27 cellular contexts compared by ENCODE assay signal in genomic region chr22:30596199-30596598, GRCh38. TPM values are rescaled to one million over a fixed set of nuclear protein-coding genes. Genes with fewer than 3 reads are reported as not detected.
DNase-seq lines count a peak whose midpoint lies in the region; ATAC-seq, FAIRE-seq and TF ChIP-seq lines count a peak whose summit lies in the region.
"Had no signal": no experiment of that assay in that cellular context is flagged by ENCODE, and none has a peak within 500 bp of the region (broad histone marks: within the 10 kb centered on the region; RNA-seq: fewer than 3 reads in every experiment).

No MANE protein-coding gene starts in this region.

- no peak overlapping the region for H3K9ac ChIP-seq in HepG2 (ENCODE audit: insufficient read depth, low read depth, low read length)
- H3K9ac ChIP-seq: BLaER1 had no signal

- H3K4me3 ChIP-seq in HepG2 (replicated peaks in 1 of 3; ENCODE audit: insufficient read depth in 1 of 3, low read depth in 2 of 3, low read length in 3 of 3) (no peak overlapping the region), right lobe of liver (no peak overlapping the region)
- H3K4me3 ChIP-seq: A549, BLaER1, GM12878 had no signal

- no peak overlapping the region for H3K27ac ChIP-seq in HepG2 (ENCODE audit: extremely low read length, insufficient read depth, low read length)
- no peak overlapping the region for H3K27ac ChIP-seq in right lobe of liver
- H3K27ac ChIP-seq: 22Rv1, A549, BLaER1 had no signal

- H3K79me2 ChIP-seq in HepG2 (ENCODE audit: insufficient read depth, low read length) = peaks cover 5% of the 10 kb centered on the region

- TF ChIP-seq EP300 in HepG2 (IDR thresholded peaks at IDR 0.05; ENCODE audit: low read depth in 2 of 2, low read length in 2 of 2) = no peak
- no peak for TF ChIP-seq EP300 in HepG2 (CRISPR knock-in tag; IDR thresholded peaks at IDR 0.05; ENCODE audit: borderline replicate concordance)

- 20% methylated on average over 2 of the region's 2 CpGs for WGBS in HepG2 (ENCODE audit: low lambda C conversion rate)
- 33% methylated on average over 2 of the region's 2 CpGs for WGBS in right lobe of liver (ENCODE audit: insufficient coverage, low coverage, low lambda C conversion rate, missing lambda C conversion rate)

- TF ChIP-seq POLR2A in HepG2 (IDR thresholded peaks at IDR 0.05; ENCODE audit: insufficient read depth in 1 of 2, low read depth in 2 of 2, low read length in 2 of 2) (no peak), right lobe of liver (IDR thresholded peaks at IDR 0.05) (no peak)

- no TSS peak for BruUV-seq in HepG2 (replicated peaks; lab: Mats Ljungman, UMichigan)

- TF ChIP-seq CTCF in HepG2 (CRISPR knock-in tag; IDR thresholded peaks at IDR 0.05) (no peak), right lobe of liver (IDR thresholded peaks at IDR 0.05) (no peak), chondrocyte (IDR thresholded peaks at IDR 0.05) (no peak)

- DNase-seq in HepG2 (ENCODE audit: low spot score) = no peak
- DNase-seq in right lobe of liver = no peak
- no peak for DNase-seq in chondrocyte (ENCODE audit: low spot score)
- DNase-seq in activated CD8-positive, alpha-beta memory T cell treated with anti-CD3 and anti-CD28 coated beads, Interleukin-2, amount 50 U/mL, for 4 hours = no peak
- no peak for DNase-seq in iPS-NIHi11 (ENCODE audit: low spot score)
- DNase-seq: BE2C; C1 segment of cervical spinal cord; CD4-positive, alpha-beta memory T cell; CD4-positive, CD25-positive, alpha-beta regulatory T cell; CD8-positive, alpha-beta memory T cell; COR-L47; DMS 273 treated with DMSO at 0.1 percent for 48 hours; DMS153; DMS53; DMS79; DND-41; EL; GDM1 had no signal

- TF ChIP-seq RAD21 in HepG2 (CRISPR knock-in tag; IDR thresholded peaks at IDR 0.05) = no peak

- H3K27me3 ChIP-seq in HepG2 (ENCODE audit: control insufficient read depth in 1 of 2, insufficient read depth in 2 of 2, low read length in 2 of 2) (peaks cover 1 to 9% of the 10 kb centered on the region in 2 experiments; a peak in 2 of 5 replicates), right lobe of liver (no peaks in the 10 kb centered on the region)
- H3K27me3 ChIP-seq: BLaER1 had no signal

- H3K4me1 ChIP-seq in HepG2 (ENCODE audit: insufficient read depth, low read length) (peaks cover 11% of the 10 kb centered on the region), right lobe of liver (peaks cover 0 to 4% (median 0%) of the 10 kb centered on the region in 4 donors)
- H3K4me1 ChIP-seq: A549, BE2C had no signal

- no peaks in the 10 kb centered on the region for H4K20me1 ChIP-seq in HepG2 (ENCODE audit: insufficient read depth, low read length)
- H4K20me1 ChIP-seq: BLaER1 had no signal

- no peak overlapping the region for H2AFZ ChIP-seq in HepG2 (ENCODE audit: low read length)

- no peaks in the 10 kb centered on the region for H3K36me3 Mint-ChIP-seq in chondrocyte (ENCODE audit: low read depth)
- H3K36me3 Mint-ChIP-seq: CD14-positive monocyte; CD4-positive, alpha-beta memory T cell; CD4-positive, CD25-positive, alpha-beta regulatory T cell; CD8-positive, alpha-beta memory T cell had no signal

- no peak overlapping the region for H3K4me3 Mint-ChIP-seq in chondrocyte (ENCODE audit: unreplicated experiment)
- H3K4me3 Mint-ChIP-seq: CD14-positive monocyte; CD4-positive, alpha-beta memory T cell; CD4-positive, CD25-positive, alpha-beta regulatory T cell; CD8-positive, alpha-beta memory T cell had no signal

- H3K36me3 ChIP-seq in HepG2 (replicated peaks in 1 of 2; ENCODE audit: control insufficient read depth in 1 of 2, insufficient read depth in 2 of 2, low read length in 2 of 2) (no peaks in the 10 kb centered on the region), right lobe of liver (no peaks in the 10 kb centered on the region)
- H3K36me3 ChIP-seq: BE2C, BLaER1 had no signal

- no peaks in the 10 kb centered on the region for H3K9me3 Mint-ChIP-seq in chondrocyte (ENCODE audit: low read depth)
- H3K9me3 Mint-ChIP-seq: CD4-positive, alpha-beta memory T cell; CD8-positive, alpha-beta memory T cell had no signal

- H3K9me3 ChIP-seq in HepG2 (ENCODE audit: low read length) = no peaks in the 10 kb centered on the region
- no peaks in the 10 kb centered on the region for H3K9me3 ChIP-seq in right lobe of liver
- H3K9me3 ChIP-seq: A549, BE2C, BLaER1 had no signal

- peaks cover 3% of the 10 kb centered on the region for H3K27me3 Mint-ChIP-seq in chondrocyte (ENCODE audit: low read depth)

- FAIRE-seq in HepG2 (lab: Jason Lieb, UNC) = no peak
- FAIRE-seq: A549, GM12878, GM12892, GM18507 had no signal

- H3K4me1 Mint-ChIP-seq in chondrocyte (ENCODE audit: low read depth) = no peaks in the 10 kb centered on the region
- H3K4me1 Mint-ChIP-seq: CD4-positive, CD25-positive, alpha-beta regulatory T cell; CD8-positive, alpha-beta memory T cell had no signal

- intact Hi-C loops in HepG2 (cut with micrococcal nuclease; ENCODE audit: unreplicated experiment) = no loop called here
- intact Hi-C loops in right lobe of liver (cut with DNase I) = no loop called here

- POLR2A ChIA-PET in HepG2 (lab: Yijun Ruan, JAX) = no interaction called here

- no peak overlapping the region for H3K4me2 ChIP-seq in HepG2 (ENCODE audit: low read depth, low read length)
- H3K4me2 ChIP-seq: A549, BLaER1 had no signal

- CTCF ChIA-PET in HepG2 (lab: Yijun Ruan, JAX; ENCODE audit: low intra/inter-chr PET ratio, low total read pairs) = no interaction called here

- ATAC-seq in HepG2 (no peak), right lobe of liver (no peak)
- ATAC-seq: A549, GM12878 had no signal

- in situ Hi-C loops in HepG2 (cut with HindIII; ENCODE audit: extremely low pct_ligation_motif_present, low pct_unique_long_range_greater_than_20kb) = no loop called here

- H3K27ac Mint-ChIP-seq in chondrocyte (ENCODE audit: unreplicated experiment) = peak overlapping the region; percentile 49
- H3K27ac Mint-ChIP-seq: CD14-positive monocyte; CD4-positive, alpha-beta memory T cell; CD4-positive, CD25-positive, alpha-beta regulatory T cell; CD8-positive, alpha-beta memory T cell had no signal

RNA-seq across cellular contexts. Expression of gene PES1, which starts 4.5 kb away (rescaled TPM):
- total RNA-seq in HepG2 (2016; rRNA removed; fragmentation: Illumina TruSeq; extraction: Trizol) (94.7 and 111 TPM in 2 replicates), right lobe of liver (10 to 100 TPM; 21.9 to 35.7 (median 31.4) TPM), chondrocyte (53.6 to 61.7 TPM (median 56.4 TPM) in 3 replicates)
- total RNA-seq in HepG2 (2016; cell fraction: cytosol; rRNA removed; fragmentation: Illumina TruSeq; extraction: Trizol; ENCODE audit: low read depth) = 23.4 and 23.7 TPM in 2 replicates
- 106 and 120 TPM in 2 replicates for total RNA-seq in HepG2 (2016; cell fraction: insoluble cytoplasmic fraction; rRNA removed; fragmentation: Illumina TruSeq; extraction: Trizol)
- 37.9 and 40.4 TPM in 2 replicates for total RNA-seq in HepG2 (2016; cell fraction: membrane; rRNA removed; fragmentation: Illumina TruSeq; extraction: Trizol)
- total RNA-seq in HepG2 (2016; cell fraction: nucleus; rRNA removed; fragmentation: Illumina TruSeq; extraction: Trizol) = 46.0 and 52.0 TPM in 2 replicates
- 65.1 and 70.0 TPM in 2 replicates for polyA plus RNA-seq in HepG2 (2011; rRNA removed)
- 60.6 and 70.4 TPM in 2 replicates for polyA plus RNA-seq in HepG2 (2011; cell fraction: cytosol; rRNA removed)
- polyA plus RNA-seq in HepG2 (2011; cell fraction: nucleus; rRNA removed) = 79.4 and 94.0 TPM in 2 replicates
- polyA plus RNA-seq in HepG2 (2012) = 40.1 and 42.9 TPM in 2 replicates
- 14.6 and 17.1 TPM in 2 replicates for polyA plus RNA-seq in HepG2 (2016; cell fraction: cytosol; fragmentation: Illumina TruSeq; extraction: Trizol; ENCODE audit: low read depth)
- 110 and 112 TPM in 2 replicates for polyA plus RNA-seq in HepG2 (2016; cell fraction: insoluble cytoplasmic fraction; fragmentation: Illumina TruSeq; extraction: Trizol; ENCODE audit: low read depth)
- polyA plus RNA-seq in HepG2 (2016; cell fraction: membrane; fragmentation: Illumina TruSeq; extraction: Trizol; ENCODE audit: low read depth) = 26.4 and 29.2 TPM in 2 replicates
- polyA plus RNA-seq in HepG2 (2016; cell fraction: nucleus; fragmentation: Illumina TruSeq; extraction: Trizol; ENCODE audit: insufficient read depth, low read depth) = 76.3 and 79.7 TPM in 2 replicates
- polyA minus RNA-seq in HepG2 (2011; rRNA and poly(A)+ RNA removed; ENCODE audit: low replicate concordance) = 210 and 241 TPM in 2 replicates
- 36.6 and 46.5 TPM in 2 replicates for polyA minus RNA-seq in HepG2 (2011; cell fraction: cytosol; rRNA and poly(A)+ RNA removed)
- polyA minus RNA-seq in HepG2 (2011; cell fraction: nucleus; rRNA and poly(A)+ RNA removed) = 50.9 and 67.1 TPM in 2 replicates

RNA-seq across cellular contexts. Expression of gene TCN2, which starts 10.8 kb away (rescaled TPM):
- total RNA-seq in HepG2 (2016; rRNA removed; fragmentation: Illumina TruSeq; extraction: Trizol) (0.31 TPM in 1 of 2 replicates, not detected in the other), right lobe of liver (10 to 100 TPM in 5 of 6 experiments, 1 to 10 TPM in 1; 8.9 to 14.6 (median 12.8) TPM), chondrocyte (10.4 to 14.9 TPM (median 11.5 TPM) in 3 replicates)
- total RNA-seq in HepG2 (2016; cell fraction: cytosol; rRNA removed; fragmentation: Illumina TruSeq; extraction: Trizol; ENCODE audit: low read depth) = 0.30 TPM in 1 of 2 replicates, not detected in the other
- total RNA-seq in HepG2 (2016; cell fraction: insoluble cytoplasmic fraction; rRNA removed; fragmentation: Illumina TruSeq; extraction: Trizol) = 0.15 and 0.45 TPM in 2 replicates
- 0.17 and 0.28 TPM in 2 replicates for total RNA-seq in HepG2 (2016; cell fraction: membrane; rRNA removed; fragmentation: Illumina TruSeq; extraction: Trizol)
- 0.34 and 0.43 TPM in 2 replicates for total RNA-seq in HepG2 (2016; cell fraction: nucleus; rRNA removed; fragmentation: Illumina TruSeq; extraction: Trizol)
- 0.29 and 0.67 TPM in 2 replicates for polyA plus RNA-seq in HepG2 (2011; rRNA removed)
- polyA plus RNA-seq in HepG2 (2011; cell fraction: cytosol; rRNA removed) = 0.37 and 0.55 TPM in 2 replicates
- polyA plus RNA-seq in HepG2 (2011; cell fraction: nucleus; rRNA removed) = 0.35 and 0.59 TPM in 2 replicates
- polyA plus RNA-seq in HepG2 (2012) = 0.40 and 0.61 TPM in 2 replicates
- polyA plus RNA-seq in HepG2 (2016; cell fraction: cytosol; fragmentation: Illumina TruSeq; extraction: Trizol; ENCODE audit: low read depth) = 0.06 and 0.10 TPM in 2 replicates
- 0.20 and 0.21 TPM in 2 replicates for polyA plus RNA-seq in HepG2 (2016; cell fraction: insoluble cytoplasmic fraction; fragmentation: Illumina TruSeq; extraction: Trizol; ENCODE audit: low read depth)
- 0.16 and 0.31 TPM in 2 replicates for polyA plus RNA-seq in HepG2 (2016; cell fraction: membrane; fragmentation: Illumina TruSeq; extraction: Trizol; ENCODE audit: low read depth)
- polyA plus RNA-seq in HepG2 (2016; cell fraction: nucleus; fragmentation: Illumina TruSeq; extraction: Trizol; ENCODE audit: insufficient read depth, low read depth) = 0.53 and 0.63 TPM in 2 replicates
- 0.30 and 0.87 TPM in 2 replicates for polyA minus RNA-seq in HepG2 (2011; rRNA and poly(A)+ RNA removed; ENCODE audit: low replicate concordance)
- polyA minus RNA-seq in HepG2 (2011; cell fraction: cytosol; rRNA and poly(A)+ RNA removed) = not detected in 2 replicates
- 0.12 TPM in 1 of 2 replicates, not detected in the other for polyA minus RNA-seq in HepG2 (2011; cell fraction: nucleus; rRNA and poly(A)+ RNA removed)

RNA-seq across cellular contexts. Expression of gene GAL3ST1, which starts 21.7 kb away (rescaled TPM):
- total RNA-seq in HepG2 (2016; rRNA removed; fragmentation: Illumina TruSeq; extraction: Trizol) (1.8 and 4.4 TPM in 2 replicates), right lobe of liver (1 to 10 TPM in 5 of 6 experiments, under 1 TPM in 1; 0.58 to 7.0 (median 3.3) TPM), chondrocyte (0.82 to 3.9 TPM (median 2.8 TPM) in 3 replicates)
- 7.9 and 9.7 TPM in 2 replicates for total RNA-seq in HepG2 (2016; cell fraction: cytosol; rRNA removed; fragmentation: Illumina TruSeq; extraction: Trizol; ENCODE audit: low read depth)
- total RNA-seq in HepG2 (2016; cell fraction: insoluble cytoplasmic fraction; rRNA removed; fragmentation: Illumina TruSeq; extraction: Trizol) = 2.1 and 5.3 TPM in 2 replicates
- 10.3 and 11.6 TPM in 2 replicates for total RNA-seq in HepG2 (2016; cell fraction: membrane; rRNA removed; fragmentation: Illumina TruSeq; extraction: Trizol)
- total RNA-seq in HepG2 (2016; cell fraction: nucleus; rRNA removed; fragmentation: Illumina TruSeq; extraction: Trizol) = 2.7 and 2.8 TPM in 2 replicates
- polyA plus RNA-seq in HepG2 (2011; rRNA removed) = 14.7 and 18.9 TPM in 2 replicates
- polyA plus RNA-seq in HepG2 (2011; cell fraction: cytosol; rRNA removed) = 14.3 and 23.4 TPM in 2 replicates
- polyA plus RNA-seq in HepG2 (2011; cell fraction: nucleus; rRNA removed) = 15.8 and 16.9 TPM in 2 replicates
- polyA plus RNA-seq in HepG2 (2012) = 7.5 and 10.2 TPM in 2 replicates
- polyA plus RNA-seq in HepG2 (2016; cell fraction: cytosol; fragmentation: Illumina TruSeq; extraction: Trizol; ENCODE audit: low read depth) = 16.5 and 18.6 TPM in 2 replicates
- polyA plus RNA-seq in HepG2 (2016; cell fraction: insoluble cytoplasmic fraction; fragmentation: Illumina TruSeq; extraction: Trizol; ENCODE audit: low read depth) = 4.1 and 5.6 TPM in 2 replicates
- polyA plus RNA-seq in HepG2 (2016; cell fraction: membrane; fragmentation: Illumina TruSeq; extraction: Trizol; ENCODE audit: low read depth) = 15.8 and 17.9 TPM in 2 replicates
- polyA plus RNA-seq in HepG2 (2016; cell fraction: nucleus; fragmentation: Illumina TruSeq; extraction: Trizol; ENCODE audit: insufficient read depth, low read depth) = 5.2 and 7.2 TPM in 2 replicates
- 17.8 TPM in 1 of 2 replicates, not detected in the other for polyA minus RNA-seq in HepG2 (2011; rRNA and poly(A)+ RNA removed; ENCODE audit: low replicate concordance)
- 7.8 and 8.0 TPM in 2 replicates for polyA minus RNA-seq in HepG2 (2011; cell fraction: cytosol; rRNA and poly(A)+ RNA removed)
- polyA minus RNA-seq in HepG2 (2011; cell fraction: nucleus; rRNA and poly(A)+ RNA removed) = 2.3 and 2.6 TPM in 2 replicates
- total RNA-seq: A172, G401, GM12878 had no signal
- polyA plus RNA-seq: CD14-positive monocyte, GM12878 had no signal

RNA-seq across cellular contexts. Expression of gene SLC35E4, which starts 39.4 kb away (rescaled TPM):
- total RNA-seq in HepG2 (2016; rRNA removed; fragmentation: Illumina TruSeq; extraction: Trizol) (0.15 TPM in 1 of 2 replicates, not detected in the other), right lobe of liver (1 to 10 TPM in 2 of 6 experiments, under 1 TPM in 4; 0.22 to 1.7 (median 0.48) TPM), chondrocyte (5.3 to 7.9 TPM (median 7.6 TPM) in 3 replicates)
- total RNA-seq in HepG2 (2016; cell fraction: cytosol; rRNA removed; fragmentation: Illumina TruSeq; extraction: Trizol; ENCODE audit: low read depth) = 0.09 TPM in 1 of 2 replicates, not detected in the other
- total RNA-seq in HepG2 (2016; cell fraction: insoluble cytoplasmic fraction; rRNA removed; fragmentation: Illumina TruSeq; extraction: Trizol) = 0.13 TPM in 1 of 2 replicates, not detected in the other
- 0.14 TPM in 1 of 2 replicates, not detected in the other for total RNA-seq in HepG2 (2016; cell fraction: membrane; rRNA removed; fragmentation: Illumina TruSeq; extraction: Trizol)
- 0.12 and 0.16 TPM in 2 replicates for total RNA-seq in HepG2 (2016; cell fraction: nucleus; rRNA removed; fragmentation: Illumina TruSeq; extraction: Trizol)
- polyA plus RNA-seq in HepG2 (2011; rRNA removed) = 0.07 and 0.13 TPM in 2 replicates
- polyA plus RNA-seq in HepG2 (2011; cell fraction: cytosol; rRNA removed) = 0.09 and 0.17 TPM in 2 replicates
- 0.10 TPM in 1 of 2 replicates, not detected in the other for polyA plus RNA-seq in HepG2 (2011; cell fraction: nucleus; rRNA removed)
- polyA plus RNA-seq in HepG2 (2012) = 0.07 and 0.08 TPM in 2 replicates
- not detected in 2 replicates for polyA plus RNA-seq in HepG2 (2016; cell fraction: cytosol; fragmentation: Illumina TruSeq; extraction: Trizol; ENCODE audit: low read depth)
- polyA plus RNA-seq in HepG2 (2016; cell fraction: insoluble cytoplasmic fraction; fragmentation: Illumina TruSeq; extraction: Trizol; ENCODE audit: low read depth) = 0.09 TPM in 1 of 2 replicates, not detected in the other
- 0.06 TPM in 1 of 2 replicates, not detected in the other for polyA plus RNA-seq in HepG2 (2016; cell fraction: membrane; fragmentation: Illumina TruSeq; extraction: Trizol; ENCODE audit: low read depth)
- 0.33 TPM in 1 of 2 replicates, not detected in the other for polyA plus RNA-seq in HepG2 (2016; cell fraction: nucleus; fragmentation: Illumina TruSeq; extraction: Trizol; ENCODE audit: insufficient read depth, low read depth)
- 0.12 and 3.3 TPM in 2 replicates for polyA minus RNA-seq in HepG2 (2011; rRNA and poly(A)+ RNA removed; ENCODE audit: low replicate concordance)
- polyA minus RNA-seq in HepG2 (2011; cell fraction: cytosol; rRNA and poly(A)+ RNA removed) = 0.18 TPM in 1 of 2 replicates, not detected in the other
- not detected in 2 replicates for polyA minus RNA-seq in HepG2 (2011; cell fraction: nucleus; rRNA and poly(A)+ RNA removed)

RNA-seq across cellular contexts. Expression of gene SEC14L6, which starts 49.7 kb away (rescaled TPM):
- total RNA-seq in HepG2 (2016; rRNA removed; fragmentation: Illumina TruSeq; extraction: Trizol) = 0.09 and 0.11 TPM in 2 replicates
- not detected in 2 replicates for total RNA-seq in HepG2 (2016; cell fraction: cytosol; rRNA removed; fragmentation: Illumina TruSeq; extraction: Trizol; ENCODE audit: low read depth)
- 0.04 and 0.09 TPM in 2 replicates for total RNA-seq in HepG2 (2016; cell fraction: insoluble cytoplasmic fraction; rRNA removed; fragmentation: Illumina TruSeq; extraction: Trizol)
- total RNA-seq in HepG2 (2016; cell fraction: membrane; rRNA removed; fragmentation: Illumina TruSeq; extraction: Trizol) = 0.17 and 0.19 TPM in 2 replicates
- total RNA-seq in HepG2 (2016; cell fraction: nucleus; rRNA removed; fragmentation: Illumina TruSeq; extraction: Trizol) = 0.16 and 0.34 TPM in 2 replicates
- polyA plus RNA-seq in HepG2 (2011; rRNA removed) = 9.3 and 13.7 TPM in 2 replicates
- 4.5 and 7.7 TPM in 2 replicates for polyA plus RNA-seq in HepG2 (2011; cell fraction: cytosol; rRNA removed)
- polyA plus RNA-seq in HepG2 (2011; cell fraction: nucleus; rRNA removed) = 19.8 and 19.9 TPM in 2 replicates
- polyA plus RNA-seq in HepG2 (2012) = 4.9 and 5.3 TPM in 2 replicates
- 0.11 TPM in 1 of 2 replicates, not detected in the other for polyA plus RNA-seq in HepG2 (2016; cell fraction: cytosol; fragmentation: Illumina TruSeq; extraction: Trizol; ENCODE audit: low read depth)
- 0.13 and 0.31 TPM in 2 replicates for polyA plus RNA-seq in HepG2 (2016; cell fraction: insoluble cytoplasmic fraction; fragmentation: Illumina TruSeq; extraction: Trizol; ENCODE audit: low read depth)
- 0.05 and 0.07 TPM in 2 replicates for polyA plus RNA-seq in HepG2 (2016; cell fraction: membrane; fragmentation: Illumina TruSeq; extraction: Trizol; ENCODE audit: low read depth)
- polyA plus RNA-seq in HepG2 (2016; cell fraction: nucleus; fragmentation: Illumina TruSeq; extraction: Trizol; ENCODE audit: insufficient read depth, low read depth) = 0.21 and 0.25 TPM in 2 replicates
- 6.8 TPM in 1 of 2 replicates, not detected in the other for polyA minus RNA-seq in HepG2 (2011; rRNA and poly(A)+ RNA removed; ENCODE audit: low replicate concordance)
- 0.79 and 4.5 TPM in 2 replicates for polyA minus RNA-seq in HepG2 (2011; cell fraction: cytosol; rRNA and poly(A)+ RNA removed)
- 3.6 and 5.5 TPM in 2 replicates for polyA minus RNA-seq in HepG2 (2011; cell fraction: nucleus; rRNA and poly(A)+ RNA removed)
- total RNA-seq in right lobe of liver = under 1 TPM in 5 of 6 experiments, not detected in 1; 0.06 to 0.39 (median 0.12) TPM
- 0.77 to 2.0 TPM (median 1.2 TPM) in 3 replicates for total RNA-seq in chondrocyte
- total RNA-seq: A172; CD4-positive, alpha-beta memory T cell; CD4-positive, CD25-positive, alpha-beta regulatory T cell; CD8-positive, alpha-beta memory T cell; G401; GM12878 had no signal
- polyA plus RNA-seq: A549; CD14-positive monocyte; CD4-positive, alpha-beta memory T cell; GM12878 had no signal
